8 cellular contexts compared by ENCODE assay signal in the genomic region with DNA sequence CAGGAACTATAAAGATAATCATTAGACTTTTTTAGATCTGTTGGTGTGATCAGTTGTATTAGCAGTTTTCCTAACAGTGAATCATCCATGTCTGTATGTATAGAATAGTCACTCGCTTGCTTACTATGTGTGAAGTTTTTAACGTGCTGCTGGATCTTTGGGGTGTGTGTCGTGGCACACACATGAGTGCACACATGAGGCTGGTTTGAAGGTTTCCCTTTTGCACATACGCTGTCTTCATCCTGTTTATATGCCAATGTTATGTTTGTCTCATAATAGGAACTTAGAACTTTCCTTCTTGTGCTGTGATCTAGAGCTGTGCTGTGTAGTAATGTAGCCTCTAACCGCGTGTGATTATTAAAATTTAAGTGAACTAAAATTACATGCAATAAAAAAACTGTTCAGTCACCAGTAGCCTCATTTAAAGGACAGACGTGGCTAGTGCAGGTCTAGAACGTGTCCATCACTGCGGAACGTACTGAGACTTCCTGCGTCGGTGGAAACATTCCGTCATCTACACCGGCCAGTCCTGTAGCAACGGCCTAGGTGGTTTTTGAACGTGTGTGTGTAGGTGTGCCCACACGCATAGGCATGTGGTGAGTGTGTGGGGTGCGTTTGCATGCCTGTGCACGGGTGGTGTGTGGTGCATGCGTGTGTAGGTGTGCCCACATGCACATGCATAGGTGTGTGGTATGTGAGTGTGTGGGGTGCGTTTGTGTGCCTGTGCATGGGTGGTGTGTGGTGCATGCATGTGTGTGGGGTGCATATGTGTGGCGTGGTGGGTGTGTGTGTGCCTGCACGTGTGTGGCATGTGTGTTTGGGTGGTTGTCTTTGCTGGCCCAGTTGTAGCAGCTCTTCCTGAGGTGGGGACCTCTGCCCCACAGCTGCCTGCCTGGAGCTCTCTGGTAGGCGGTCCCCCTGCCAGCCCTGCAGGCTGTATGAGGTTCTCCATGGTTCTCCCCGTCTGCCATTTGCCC. TPM values are rescaled to one million over a fixed set of nuclear protein-coding genes. Genes with fewer than 3 reads are reported as not detected.
DNase-seq lines count a peak whose midpoint lies in the region; ATAC-seq and TF ChIP-seq lines count a peak whose summit lies in the region.

No MANE protein-coding gene starts in this region.

- intact Hi-C loops in right cardiac atrium (cut with DNase I) = no loop called here

- H3K4me3 ChIP-seq in GM12864 (ENCODE audit: low read depth, low read length) (no peak overlapping the region), hepatocyte (no peak overlapping the region), right cardiac atrium (ENCODE audit: low read length) (no peak overlapping the region)

- no peaks in the 10 kb centered on the region for H3K9me2 ChIP-seq in hepatocyte (replicated peaks; ENCODE audit: insufficient read depth)

- H2AFZ ChIP-seq in hepatocyte = no peak overlapping the region

- peaks cover 30% of the 10 kb centered on the region for H3K4me1 ChIP-seq in hepatocyte (ENCODE audit: insufficient read depth)
- peaks cover 17% of the 10 kb centered on the region for H3K4me1 ChIP-seq in right cardiac atrium (ENCODE audit: control insufficient read depth, insufficient read depth, low read length)

- peaks cover 8% of the 10 kb centered on the region for H4K20me1 ChIP-seq in hepatocyte (ENCODE audit: insufficient read depth, poor library complexity, severe bottlenecking)

- 91% methylated on average over 25 of the region's 25 CpGs for WGBS in hepatocyte (ENCODE audit: low lambda C conversion rate, missing lambda C conversion rate)
- 78% methylated on average over 25 of the region's 25 CpGs for WGBS in right cardiac atrium

- no peaks in the 10 kb centered on the region for H3K36me3 ChIP-seq in hepatocyte (replicated peaks; ENCODE audit: insufficient read depth, low read depth)

- H3K4me2 ChIP-seq in hepatocyte = peak overlapping the region; percentile 58

- H3K27me3 ChIP-seq in hepatocyte = no peaks in the 10 kb centered on the region
- H3K27me3 ChIP-seq in right cardiac atrium (ENCODE audit: control insufficient read depth, insufficient read depth) = no peaks in the 10 kb centered on the region

- H3K9me3 ChIP-seq in hepatocyte (ENCODE audit: low read depth) (no peaks in the 10 kb centered on the region), right cardiac atrium (ENCODE audit: control insufficient read depth, low read length) (no peaks in the 10 kb centered on the region)

- peak; percentile 56 for ATAC-seq in GM19397 (IDR thresholded peaks at IDR 0.05; ENCODE audit: unreplicated experiment)
- ATAC-seq in HG03159 (IDR thresholded peaks at IDR 0.05; ENCODE audit: unreplicated experiment) = peak; percentile 54
- ATAC-seq in right cardiac atrium = no peak

- peak overlapping the region; percentile 88 for H3K27ac ChIP-seq in hepatocyte
- no peak overlapping the region for H3K27ac ChIP-seq in right cardiac atrium (ENCODE audit: low read length)

- in situ Hi-C loops in ACHN (cut with HindIII; ENCODE audit: low pct_ligation_motif_present, low pct_unique_long_range_greater_than_20kb, low sequenced_read_pairs) = no loop called here

- peak; percentile 40 for DNase-seq in GM12864 (ENCODE audit: low read depth)
- DNase-seq in hepatocyte (ENCODE audit: low spot score) = no peak
- DNase-seq in ACHN = no peak
- no peak for DNase-seq in NCI-H1048 (lab: John Stamatoyannopoulos, UW)
- no peak for DNase-seq in middle frontal gyrus (ENCODE audit: extremely low spot score, low spot score)
- DNase-seq in right cardiac atrium = no peak

- no peak for TF ChIP-seq CTCF in GM12864 (IDR thresholded peaks at IDR 0.05; ENCODE audit: low read depth, low read length, missing control alignments)
- TF ChIP-seq CTCF in hepatocyte (IDR thresholded peaks at IDR 0.05; ENCODE audit: poor library complexity) = no peak

- peaks cover 96% of the 10 kb centered on the region for H3K79me2 ChIP-seq in hepatocyte

RNA-seq across cellular contexts. Expression of gene INPP5A, which starts 56.6 kb away (rescaled TPM):
- total RNA-seq in hepatocyte (53.6 and 55.8 TPM in 2 replicates), right cardiac atrium (100 to 1,000 TPM in 2 of 4 donors, 10 to 100 TPM in 2; 92.0 to 116 (median 99.2) TPM)
- polyA plus RNA-seq in hepatocyte (35.1 and 41.2 TPM in 2 replicates), right cardiac atrium (60.0 TPM)

Comparison
In these comparisons a context has a peak if more than half of its experiments do, and no peak if none do; other contexts are left out.
1. ATAC-seq: peak in GM19397 (single experiment) and HG03159 (single experiment); none in right cardiac atrium (0 of 2).